1 cellular context compared by ENCODE assay signal in genomic region chr12:48489012-48489411, GRCh38.
TF ChIP-seq lines count a peak whose summit lies in the region.

No MANE protein-coding gene starts in this region.

TF ChIP-seq in GM12878, 131 proteins besides CTCF, POLR2A, EP300 and RAD21 (continued from another document):
- TF ChIP-seq BCL3 (IDR thresholded peaks at IDR 0.05; ENCODE audit: borderline replicate concordance, insufficient read depth, low read depth, low read length, poor library complexity, severe bottlenecking), result peak; percentile 36
- no peak for TF ChIP-seq NR2F1 (conservative IDR thresholded peaks at IDR 0.05)
- peak; percentile 33; the same call in 1 of the 2 replicates for TF ChIP-seq BMI1 (IDR thresholded peaks at IDR 0.05; ENCODE audit: borderline replicate concordance)
- TF ChIP-seq HDAC6 (IDR thresholded peaks at IDR 0.05; ENCODE audit: unreplicated experiment), result no peak
- peak in 1 of 2 experiments; percentile 95; a peak in 2 of 4 replicates for TF ChIP-seq SRF (IDR thresholded peaks at IDR 0.05; ENCODE audit: low read depth in 2 of 2, low read length in 2 of 2)
- TF ChIP-seq ZBTB40 (IDR thresholded peaks at IDR 0.05; ENCODE audit: borderline replicate concordance), result no peak
- 0 out of 2 replicates have a peak, but pooled peaks have one; percentile 42 for TF ChIP-seq NBN (IDR thresholded peaks at IDR 0.05)
- no peak for TF ChIP-seq ZNF274 (IDR thresholded peaks at IDR 0.05; ENCODE audit: insufficient read depth, insufficient read length)
- TF ChIP-seq GATAD2B (conservative IDR thresholded peaks at IDR 0.05; ENCODE audit: low read depth), result 0 out of 2 replicates have a peak, but pooled peaks have one; percentile 23
- TF ChIP-seq MAX (IDR thresholded peaks at IDR 0.05; ENCODE audit: low read depth, low read length), result no peak
- TF ChIP-seq ATF2 (IDR thresholded peaks at IDR 0.05; ENCODE audit: low read length), result peak; percentile 51; the same call in 1 of the 2 replicates
- TF ChIP-seq RUNX3 (IDR thresholded peaks at IDR 0.05; ENCODE audit: low read length), result peak; percentile 86
- peak; percentile 82 for TF ChIP-seq JUNB (IDR thresholded peaks at IDR 0.05)
- TF ChIP-seq MEF2A (IDR thresholded peaks at IDR 0.05; ENCODE audit: insufficient read depth, low read depth, low read length), result 0 out of 2 replicates have a peak, but pooled peaks have one; percentile 37
- TF ChIP-seq IKZF1 (conservative IDR thresholded peaks at IDR 0.05), result peak; percentile 55
- peak; percentile 57 for TF ChIP-seq SKIL (IDR thresholded peaks at IDR 0.05; ENCODE audit: low read depth, poor library complexity, severe bottlenecking)
- TF ChIP-seq CEBPB (IDR thresholded peaks at IDR 0.05; ENCODE audit: borderline replicate concordance in 1 of 2, low read depth in 2 of 2, low read length in 2 of 2), result peak in 1 of 2 experiments; percentile 77; a peak in 1 of 4 replicates
- no peak for TF ChIP-seq TCF7 (IDR thresholded peaks at IDR 0.05; ENCODE audit: borderline replicate concordance)
- peak; percentile 56 for TF ChIP-seq IRF4 (IDR thresholded peaks at IDR 0.05; ENCODE audit: low read depth, low read length)
- peak; percentile 79; the same call in 1 of the 2 replicates for TF ChIP-seq NFIC (IDR thresholded peaks at IDR 0.05; ENCODE audit: low read depth, low read length)
- TF ChIP-seq RB1 (IDR thresholded peaks at IDR 0.05; ENCODE audit: borderline replicate concordance), result no peak
- 0 out of 2 replicates have a peak, but pooled peaks have one; percentile 55 for TF ChIP-seq BCL11A (IDR thresholded peaks at IDR 0.05; ENCODE audit: low read depth, low read length)
- peak; percentile 64 for TF ChIP-seq MEF2B (IDR thresholded peaks at IDR 0.05; ENCODE audit: partially characterized antibody, poor library complexity, severe bottlenecking)
- peak; percentile 75 for TF ChIP-seq MTA2 (IDR thresholded peaks at IDR 0.05; ENCODE audit: low read depth)
- TF ChIP-seq CHD2 (IDR thresholded peaks at IDR 0.05; ENCODE audit: borderline replicate concordance, low read depth, low read length), result peak; percentile 32; the same call in 1 of the 2 replicates
- TF ChIP-seq IKZF2 (IDR thresholded peaks at IDR 0.05), result peak; percentile 66 to 71; a peak in 2 of 4 replicates
TF ChIP-seq in GM12878: peak in this region for 27.
